In the genomic region with DNA sequence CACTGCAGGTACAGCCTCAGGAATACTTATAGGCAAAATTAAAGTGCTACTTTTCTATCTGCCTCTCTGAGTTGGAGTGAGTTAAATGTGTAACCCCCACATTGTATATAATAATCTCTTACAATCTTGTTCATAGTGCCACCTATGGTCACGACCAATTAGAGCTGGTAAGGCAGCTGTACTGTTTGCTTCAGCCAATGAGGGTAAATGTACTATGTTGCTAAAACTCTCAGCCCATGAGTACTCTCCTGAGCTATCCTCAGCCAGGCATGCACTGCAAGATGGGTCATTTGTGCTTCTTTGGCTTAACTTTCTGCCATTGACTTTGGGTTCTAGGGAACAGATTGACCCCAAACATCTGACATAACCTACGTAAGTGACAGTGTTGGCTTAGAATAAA, we compare ENCODE assay signal across 1 cellular context.
TF ChIP-seq lines count a peak whose summit lies in the region.

No MANE protein-coding gene starts in this region.

TF ChIP-seq in GM23338, 12 proteins besides CTCF, POLR2A, EP300 and RAD21 (continued from another document):
- TF ChIP-seq, protein P1, sequence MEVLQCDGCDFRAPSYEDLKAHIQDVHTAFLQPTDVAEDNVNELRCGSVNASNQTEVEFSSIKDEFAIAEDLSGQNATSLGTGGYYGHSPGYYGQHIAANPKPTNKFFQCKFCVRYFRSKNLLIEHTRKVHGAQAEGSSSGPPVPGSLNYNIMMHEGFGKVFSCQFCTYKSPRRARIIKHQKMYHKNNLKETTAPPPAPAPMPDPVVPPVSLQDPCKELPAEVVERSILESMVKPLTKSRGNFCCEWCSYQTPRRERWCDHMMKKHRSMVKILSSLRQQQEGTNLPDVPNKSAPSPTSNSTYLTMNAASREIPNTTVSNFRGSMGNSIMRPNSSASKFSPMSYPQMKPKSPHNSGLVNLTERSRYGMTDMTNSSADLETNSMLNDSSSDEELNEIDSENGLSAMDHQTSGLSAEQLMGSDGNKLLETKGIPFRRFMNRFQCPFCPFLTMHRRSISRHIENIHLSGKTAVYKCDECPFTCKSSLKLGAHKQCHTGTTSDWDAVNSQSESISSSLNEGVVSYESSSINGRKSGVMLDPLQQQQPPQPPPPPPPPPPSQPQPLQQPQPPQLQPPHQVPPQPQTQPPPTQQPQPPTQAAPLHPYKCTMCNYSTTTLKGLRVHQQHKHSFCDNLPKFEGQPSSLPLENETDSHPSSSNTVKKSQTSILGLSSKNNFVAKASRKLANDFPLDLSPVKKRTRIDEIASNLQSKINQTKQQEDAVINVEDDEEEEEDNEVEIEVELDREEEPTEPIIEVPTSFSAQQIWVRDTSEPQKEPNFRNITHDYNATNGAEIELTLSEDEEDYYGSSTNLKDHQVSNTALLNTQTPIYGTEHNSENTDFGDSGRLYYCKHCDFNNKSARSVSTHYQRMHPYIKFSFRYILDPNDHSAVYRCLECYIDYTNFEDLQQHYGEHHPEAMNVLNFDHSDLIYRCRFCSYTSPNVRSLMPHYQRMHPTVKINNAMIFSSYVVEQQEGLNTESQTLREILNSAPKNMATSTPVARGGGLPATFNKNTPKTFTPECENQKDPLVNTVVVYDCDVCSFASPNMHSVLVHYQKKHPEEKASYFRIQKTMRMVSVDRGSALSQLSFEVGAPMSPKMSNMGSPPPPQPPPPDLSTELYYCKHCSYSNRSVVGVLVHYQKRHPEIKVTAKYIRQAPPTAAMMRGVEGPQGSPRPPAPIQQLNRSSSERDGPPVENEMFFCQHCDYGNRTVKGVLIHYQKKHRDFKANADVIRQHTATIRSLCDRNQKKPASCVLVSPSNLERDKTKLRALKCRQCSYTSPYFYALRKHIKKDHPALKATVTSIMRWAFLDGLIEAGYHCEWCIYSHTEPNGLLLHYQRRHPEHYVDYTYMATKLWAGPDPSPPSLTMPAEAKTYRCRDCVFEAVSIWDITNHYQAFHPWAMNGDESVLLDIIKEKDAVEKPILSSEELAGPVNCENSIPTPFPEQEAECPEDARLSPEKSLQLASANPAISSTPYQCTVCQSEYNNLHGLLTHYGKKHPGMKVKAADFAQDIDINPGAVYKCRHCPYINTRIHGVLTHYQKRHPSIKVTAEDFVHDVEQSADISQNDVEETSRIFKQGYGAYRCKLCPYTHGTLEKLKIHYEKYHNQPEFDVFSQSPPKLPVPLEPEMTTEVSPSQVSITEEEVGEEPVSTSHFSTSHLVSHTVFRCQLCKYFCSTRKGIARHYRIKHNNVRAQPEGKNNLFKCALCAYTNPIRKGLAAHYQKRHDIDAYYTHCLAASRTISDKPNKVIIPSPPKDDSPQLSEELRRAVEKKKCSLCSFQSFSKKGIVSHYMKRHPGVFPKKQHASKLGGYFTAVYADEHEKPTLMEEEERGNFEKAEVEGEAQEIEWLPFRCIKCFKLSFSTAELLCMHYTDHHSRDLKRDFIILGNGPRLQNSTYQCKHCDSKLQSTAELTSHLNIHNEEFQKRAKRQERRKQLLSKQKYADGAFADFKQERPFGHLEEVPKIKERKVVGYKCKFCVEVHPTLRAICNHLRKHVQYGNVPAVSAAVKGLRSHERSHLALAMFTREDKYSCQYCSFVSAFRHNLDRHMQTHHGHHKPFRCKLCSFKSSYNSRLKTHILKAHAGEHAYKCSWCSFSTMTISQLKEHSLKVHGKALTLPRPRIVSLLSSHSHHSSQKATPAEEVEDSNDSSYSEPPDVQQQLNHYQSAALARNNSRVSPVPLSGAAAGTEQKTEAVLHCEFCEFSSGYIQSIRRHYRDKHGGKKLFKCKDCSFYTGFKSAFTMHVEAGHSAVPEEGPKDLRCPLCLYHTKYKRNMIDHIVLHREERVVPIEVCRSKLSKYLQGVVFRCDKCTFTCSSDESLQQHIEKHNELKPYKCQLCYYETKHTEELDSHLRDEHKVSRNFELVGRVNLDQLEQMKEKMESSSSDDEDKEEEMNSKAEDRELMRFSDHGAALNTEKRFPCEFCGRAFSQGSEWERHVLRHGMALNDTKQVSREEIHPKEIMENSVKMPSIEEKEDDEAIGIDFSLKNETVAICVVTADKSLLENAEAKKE (CRISPR knock-in tag; IDR thresholded peaks at IDR 0.05), result no peak
- TF ChIP-seq NANOG (IDR thresholded peaks at IDR 0.05; ENCODE audit: borderline replicate concordance) (no peak), EZH2 (IDR thresholded peaks at IDR 0.05; ENCODE audit: low read depth, unreplicated experiment) (no peak)
TF ChIP-seq in GM23338: peak in this region for 0.
